Comparison of ENCODE assay signal across 1 cellular context in genomic region chr9:128098017-128098935, GRCh38.
TF ChIP-seq lines count a peak whose summit lies in the region.

No MANE protein-coding gene starts in this region.

TF ChIP-seq in K562, 482 proteins besides CTCF, POLR2A, EP300 and RAD21 (continued from another document and continues in another):
- no peak for TF ChIP-seq THRB (CRISPR knock-in tag; conservative IDR thresholded peaks at IDR 0.05)
- TF ChIP-seq, protein P1, sequence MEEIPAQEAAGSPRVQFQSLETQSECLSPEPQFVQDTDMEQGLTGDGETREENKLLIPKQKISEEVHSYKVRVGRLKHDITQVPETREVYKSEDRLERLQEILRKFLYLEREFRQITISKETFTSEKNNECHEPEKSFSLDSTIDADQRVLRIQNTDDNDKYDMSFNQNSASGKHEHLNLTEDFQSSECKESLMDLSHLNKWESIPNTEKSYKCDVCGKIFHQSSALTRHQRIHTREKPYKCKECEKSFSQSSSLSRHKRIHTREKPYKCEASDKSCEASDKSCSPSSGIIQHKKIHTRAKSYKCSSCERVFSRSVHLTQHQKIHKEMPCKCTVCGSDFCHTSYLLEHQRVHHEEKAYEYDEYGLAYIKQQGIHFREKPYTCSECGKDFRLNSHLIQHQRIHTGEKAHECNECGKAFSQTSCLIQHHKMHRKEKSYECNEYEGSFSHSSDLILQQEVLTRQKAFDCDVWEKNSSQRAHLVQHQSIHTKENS (CRISPR knock-in tag; IDR thresholded peaks at IDR 0.05) = no peak
- no peak for TF ChIP-seq ZFP1 (CRISPR knock-in tag; IDR thresholded peaks at IDR 0.05)
- TF ChIP-seq BRCA1 (IDR thresholded peaks at IDR 0.05) = no peak
- no peak for TF ChIP-seq BRCA1 (CRISPR knock-in tag; IDR thresholded peaks at IDR 0.05)
- TF ChIP-seq TEAD1 (CRISPR knock-in tag; IDR thresholded peaks at IDR 0.05) = peak in 1 of 2 experiments; percentile 41; a peak in 1 of 4 replicates
- TF ChIP-seq POLR3A (IDR thresholded peaks at IDR 0.05; ENCODE audit: borderline replicate concordance, extremely low read depth, insufficient read depth, insufficient read length) = no peak
- TF ChIP-seq TCF7L2 (IDR thresholded peaks at IDR 0.05; ENCODE audit: low read depth, low read length) = no peak
- TF ChIP-seq ZNF584 (CRISPR knock-in tag; IDR thresholded peaks at IDR 0.05; ENCODE audit: low read depth) = no peak
- no peak for TF ChIP-seq CREBBP (IDR thresholded peaks at IDR 0.05; ENCODE audit: low read depth, low read length)
- TF ChIP-seq MCM3 (IDR thresholded peaks at IDR 0.05) = no peak
- 0 out of 4 replicates have a peak, but pooled peaks of 1 of the 2 experiments have one; percentile 20 for TF ChIP-seq MAZ (CRISPR knock-in tag; conservative IDR thresholded peaks at IDR 0.05 in 1 of 2, IDR thresholded peaks at IDR 0.05 in 1 of 2)
- TF ChIP-seq, protein P2, sequence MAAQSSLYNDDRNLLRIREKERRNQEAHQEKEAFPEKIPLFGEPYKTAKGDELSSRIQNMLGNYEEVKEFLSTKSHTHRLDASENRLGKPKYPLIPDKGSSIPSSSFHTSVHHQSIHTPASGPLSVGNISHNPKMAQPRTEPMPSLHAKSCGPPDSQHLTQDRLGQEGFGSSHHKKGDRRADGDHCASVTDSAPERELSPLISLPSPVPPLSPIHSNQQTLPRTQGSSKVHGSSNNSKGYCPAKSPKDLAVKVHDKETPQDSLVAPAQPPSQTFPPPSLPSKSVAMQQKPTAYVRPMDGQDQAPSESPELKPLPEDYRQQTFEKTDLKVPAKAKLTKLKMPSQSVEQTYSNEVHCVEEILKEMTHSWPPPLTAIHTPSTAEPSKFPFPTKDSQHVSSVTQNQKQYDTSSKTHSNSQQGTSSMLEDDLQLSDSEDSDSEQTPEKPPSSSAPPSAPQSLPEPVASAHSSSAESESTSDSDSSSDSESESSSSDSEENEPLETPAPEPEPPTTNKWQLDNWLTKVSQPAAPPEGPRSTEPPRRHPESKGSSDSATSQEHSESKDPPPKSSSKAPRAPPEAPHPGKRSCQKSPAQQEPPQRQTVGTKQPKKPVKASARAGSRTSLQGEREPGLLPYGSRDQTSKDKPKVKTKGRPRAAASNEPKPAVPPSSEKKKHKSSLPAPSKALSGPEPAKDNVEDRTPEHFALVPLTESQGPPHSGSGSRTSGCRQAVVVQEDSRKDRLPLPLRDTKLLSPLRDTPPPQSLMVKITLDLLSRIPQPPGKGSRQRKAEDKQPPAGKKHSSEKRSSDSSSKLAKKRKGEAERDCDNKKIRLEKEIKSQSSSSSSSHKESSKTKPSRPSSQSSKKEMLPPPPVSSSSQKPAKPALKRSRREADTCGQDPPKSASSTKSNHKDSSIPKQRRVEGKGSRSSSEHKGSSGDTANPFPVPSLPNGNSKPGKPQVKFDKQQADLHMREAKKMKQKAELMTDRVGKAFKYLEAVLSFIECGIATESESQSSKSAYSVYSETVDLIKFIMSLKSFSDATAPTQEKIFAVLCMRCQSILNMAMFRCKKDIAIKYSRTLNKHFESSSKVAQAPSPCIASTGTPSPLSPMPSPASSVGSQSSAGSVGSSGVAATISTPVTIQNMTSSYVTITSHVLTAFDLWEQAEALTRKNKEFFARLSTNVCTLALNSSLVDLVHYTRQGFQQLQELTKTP (IDR thresholded peaks at IDR 0.05; ENCODE audit: low read depth in 1 of 2, partially characterized antibody in 2 of 2) = no peak
- TF ChIP-seq KLF13 (tag; IDR thresholded peaks at IDR 0.05; ENCODE audit: borderline replicate concordance, low read depth) = no peak
- TF ChIP-seq ELF1 (tag; IDR thresholded peaks at IDR 0.05) = no peak
- TF ChIP-seq ERF (CRISPR knock-in tag; IDR thresholded peaks at IDR 0.05) = no peak
- no peak for TF ChIP-seq ZBTB9 (CRISPR knock-in tag; IDR thresholded peaks at IDR 0.05)
- TF ChIP-seq, protein P3, sequence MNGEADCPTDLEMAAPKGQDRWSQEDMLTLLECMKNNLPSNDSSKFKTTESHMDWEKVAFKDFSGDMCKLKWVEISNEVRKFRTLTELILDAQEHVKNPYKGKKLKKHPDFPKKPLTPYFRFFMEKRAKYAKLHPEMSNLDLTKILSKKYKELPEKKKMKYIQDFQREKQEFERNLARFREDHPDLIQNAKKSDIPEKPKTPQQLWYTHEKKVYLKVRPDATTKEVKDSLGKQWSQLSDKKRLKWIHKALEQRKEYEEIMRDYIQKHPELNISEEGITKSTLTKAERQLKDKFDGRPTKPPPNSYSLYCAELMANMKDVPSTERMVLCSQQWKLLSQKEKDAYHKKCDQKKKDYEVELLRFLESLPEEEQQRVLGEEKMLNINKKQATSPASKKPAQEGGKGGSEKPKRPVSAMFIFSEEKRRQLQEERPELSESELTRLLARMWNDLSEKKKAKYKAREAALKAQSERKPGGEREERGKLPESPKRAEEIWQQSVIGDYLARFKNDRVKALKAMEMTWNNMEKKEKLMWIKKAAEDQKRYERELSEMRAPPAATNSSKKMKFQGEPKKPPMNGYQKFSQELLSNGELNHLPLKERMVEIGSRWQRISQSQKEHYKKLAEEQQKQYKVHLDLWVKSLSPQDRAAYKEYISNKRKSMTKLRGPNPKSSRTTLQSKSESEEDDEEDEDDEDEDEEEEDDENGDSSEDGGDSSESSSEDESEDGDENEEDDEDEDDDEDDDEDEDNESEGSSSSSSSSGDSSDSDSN (IDR thresholded peaks at IDR 0.05; ENCODE audit: borderline replicate concordance in 1 of 2, low read depth in 2 of 2, low read length in 2 of 2) = 0 out of 4 replicates have a peak, but pooled peaks of 1 of the 2 experiments have one; percentile 19
- no peak for TF ChIP-seq POLR2AphosphoS5 (IDR thresholded peaks at IDR 0.05; ENCODE audit: control insufficient read depth, insufficient read depth, low read depth, low read length)
- no peak for TF ChIP-seq HOXB6 (CRISPR knock-in tag; IDR thresholded peaks at IDR 0.05; ENCODE audit: borderline replicate concordance)
- TF ChIP-seq HCFC1 (IDR thresholded peaks at IDR 0.05; ENCODE audit: low read depth, low read length) = no peak
- peak; percentile 38; the same call in 1 of the 2 replicates for TF ChIP-seq VEZF1 (CRISPR knock-in tag; IDR thresholded peaks at IDR 0.05)
- TF ChIP-seq HDAC3 (IDR thresholded peaks at IDR 0.05; ENCODE audit: borderline replicate concordance, partially characterized antibody) = no peak
- TF ChIP-seq RCOR1 (IDR thresholded peaks at IDR 0.05; ENCODE audit: borderline replicate concordance in 1 of 2, low read depth in 2 of 2, low read length in 2 of 2) = no peak
- no peak for TF ChIP-seq ZNF77 (CRISPR knock-in tag; IDR thresholded peaks at IDR 0.05)
- TF ChIP-seq GATAD2B (IDR thresholded peaks at IDR 0.05; ENCODE audit: borderline replicate concordance) = no peak
- no peak for TF ChIP-seq POLR2AphosphoS2 (IDR thresholded peaks at IDR 0.05; ENCODE audit: low read length)
- no peak for TF ChIP-seq ETV1 (tag; conservative IDR thresholded peaks at IDR 0.05; ENCODE audit: low read depth)
- TF ChIP-seq NRF1 (conservative IDR thresholded peaks at IDR 0.05 in 1 of 2, IDR thresholded peaks at IDR 0.05 in 1 of 2) = peak in 1 of 2 experiments; percentile 32; a peak in 1 of 4 replicates
- TF ChIP-seq, protein P4, sequence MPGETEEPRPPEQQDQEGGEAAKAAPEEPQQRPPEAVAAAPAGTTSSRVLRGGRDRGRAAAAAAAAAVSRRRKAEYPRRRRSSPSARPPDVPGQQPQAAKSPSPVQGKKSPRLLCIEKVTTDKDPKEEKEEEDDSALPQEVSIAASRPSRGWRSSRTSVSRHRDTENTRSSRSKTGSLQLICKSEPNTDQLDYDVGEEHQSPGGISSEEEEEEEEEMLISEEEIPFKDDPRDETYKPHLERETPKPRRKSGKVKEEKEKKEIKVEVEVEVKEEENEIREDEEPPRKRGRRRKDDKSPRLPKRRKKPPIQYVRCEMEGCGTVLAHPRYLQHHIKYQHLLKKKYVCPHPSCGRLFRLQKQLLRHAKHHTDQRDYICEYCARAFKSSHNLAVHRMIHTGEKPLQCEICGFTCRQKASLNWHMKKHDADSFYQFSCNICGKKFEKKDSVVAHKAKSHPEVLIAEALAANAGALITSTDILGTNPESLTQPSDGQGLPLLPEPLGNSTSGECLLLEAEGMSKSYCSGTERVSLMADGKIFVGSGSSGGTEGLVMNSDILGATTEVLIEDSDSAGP (CRISPR knock-in tag; IDR thresholded peaks at IDR 0.05) = 0 out of 2 replicates have a peak, but pooled peaks have one; percentile 50
- TF ChIP-seq ID3 (CRISPR knock-in tag; IDR thresholded peaks at IDR 0.05) = no peak
- TF ChIP-seq ID3 (tag; IDR thresholded peaks at IDR 0.05) = no peak
- TF ChIP-seq HDAC1 (IDR thresholded peaks at IDR 0.05) = 0 out of 4 replicates have a peak, but pooled peaks of 1 of the 2 experiments have one; percentile 8
- TF ChIP-seq FOXP1 (CRISPR knock-in tag; IDR thresholded peaks at IDR 0.05) = 0 out of 2 replicates have a peak, but pooled peaks have one; percentile 27
- 0 out of 2 replicates have a peak, but pooled peaks have one; percentile 8 for TF ChIP-seq RAD51 (IDR thresholded peaks at IDR 0.05; ENCODE audit: borderline replicate concordance, low read depth)
- no peak for TF ChIP-seq ZNF740 (CRISPR knock-in tag; IDR thresholded peaks at IDR 0.05)
- no peak for TF ChIP-seq ZNF740 (tag; IDR thresholded peaks at IDR 0.05)
- no peak for TF ChIP-seq RBBP5 (IDR thresholded peaks at IDR 0.05; ENCODE audit: borderline replicate concordance, insufficient read depth, low read length, poor library complexity, severe bottlenecking)
- no peak for TF ChIP-seq ARID2 (IDR thresholded peaks at IDR 0.05)
- TF ChIP-seq KDM4B (IDR thresholded peaks at IDR 0.05; ENCODE audit: borderline replicate concordance in 2 of 2, low read depth in 1 of 2) = no peak
- no peak for TF ChIP-seq RHOXF2B (CRISPR knock-in tag; conservative IDR thresholded peaks at IDR 0.05)
- TF ChIP-seq HDAC6 (IDR thresholded peaks at IDR 0.05; ENCODE audit: low read depth, low read length) = no peak
- TF ChIP-seq ZNF384 (IDR thresholded peaks at IDR 0.05; ENCODE audit: low read depth, low read length) = peak; percentile 49; the same call in 1 of the 2 replicates
- TF ChIP-seq CEBPB (tag; IDR thresholded peaks at IDR 0.05) = peak; percentile 79
- TF ChIP-seq EGR1 (conservative IDR thresholded peaks at IDR 0.05) = peak; percentile 40; the same call in 1 of the 2 replicates
- TF ChIP-seq, protein P5, sequence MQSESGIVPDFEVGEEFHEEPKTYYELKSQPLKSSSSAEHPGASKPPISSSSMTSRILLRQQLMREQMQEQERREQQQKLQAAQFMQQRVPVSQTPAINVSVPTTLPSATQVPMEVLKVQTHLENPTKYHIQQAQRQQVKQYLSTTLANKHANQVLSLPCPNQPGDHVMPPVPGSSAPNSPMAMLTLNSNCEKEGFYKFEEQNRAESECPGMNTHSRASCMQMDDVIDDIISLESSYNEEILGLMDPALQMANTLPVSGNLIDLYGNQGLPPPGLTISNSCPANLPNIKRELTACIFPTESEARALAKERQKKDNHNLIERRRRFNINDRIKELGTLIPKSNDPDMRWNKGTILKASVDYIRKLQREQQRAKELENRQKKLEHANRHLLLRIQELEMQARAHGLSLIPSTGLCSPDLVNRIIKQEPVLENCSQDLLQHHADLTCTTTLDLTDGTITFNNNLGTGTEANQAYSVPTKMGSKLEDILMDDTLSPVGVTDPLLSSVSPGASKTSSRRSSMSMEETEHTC (IDR thresholded peaks at IDR 0.05) = 0 out of 2 replicates have a peak, but pooled peaks have one; percentile 10
- TF ChIP-seq RFX1 (IDR thresholded peaks at IDR 0.05) = no peak
